ENCODE assay signal across 25 cellular contexts in the genomic region with DNA sequence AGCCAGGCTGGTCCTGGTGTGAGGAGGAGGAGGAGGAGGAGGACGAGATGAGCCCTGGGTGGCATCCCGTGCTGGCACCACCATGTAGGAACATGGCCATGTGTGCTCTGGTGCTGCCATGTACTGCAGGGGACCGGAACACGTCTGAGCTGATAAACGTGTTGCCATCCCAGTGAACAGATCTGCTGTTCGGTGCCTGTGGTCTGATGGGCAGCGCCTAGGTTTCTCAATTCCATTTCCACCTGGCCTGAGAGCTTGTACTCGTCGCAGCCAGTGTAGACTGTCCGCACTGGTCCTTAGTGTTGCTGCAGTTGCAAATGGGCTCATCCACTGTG.
"Had no signal": no experiment of that assay in that cellular context is flagged by ENCODE, and none has a peak within 500 bp of the region (broad histone marks: within the 10 kb centered on the region; RNA-seq: fewer than 3 reads in every experiment).

No MANE protein-coding gene starts in this region.

- H3K9me3 Mint-ChIP-seq: activated CD4-positive, alpha-beta memory T cell treated with anti-CD3 and anti-CD28 coated beads, Interleukin-2, amount 10 ng/mL, durations not matched to agents 7 days and 5 days; activated CD4-positive, alpha-beta T cell treated with anti-CD3 and anti-CD28 coated beads, Interleukin-2, amount 10 ng/mL, durations not matched to agents 7 days and 5 days; activated naive CD4-positive, alpha-beta T cell treated with anti-CD3 and anti-CD28 coated beads, Interleukin-2, amount 50 U/mL, for 24 hours; activated T-cell treated with anti-CD3 and anti-CD28 coated beads, Interleukin-2, amount 50 U/mL, for 4 hours; activated T-helper 17 cell treated with anti-CD3 and anti-CD28 coated beads, Interleukin-2, amount 50 U/mL, for 72 hours; nephron; stimulated activated memory B cell treated with anti-CD40 and anti-IgM and Interleukin-4, amounts not matched to agents 10 μg/mL and 1 μg/mL and 100 μg/mL, for 72 hours had no signal

- DNase-seq: activated CD4-positive, alpha-beta memory T cell treated with anti-CD3 and anti-CD28 coated beads, Interleukin-2, amount 10 ng/mL, durations not matched to agents 7 days and 5 days; activated CD4-positive, alpha-beta T cell treated with anti-CD3 and anti-CD28 coated beads for 1 hour; activated CD4-positive, alpha-beta T cell treated with anti-CD3 and anti-CD28 coated beads, Interleukin-2, amount 10 ng/mL, durations not matched to agents 7 days and 5 days; activated gamma-delta T cell treated with Interleukin-2 at 50 U/mL for 16 hours; activated T-cell treated with anti-CD3 and anti-CD28 coated beads, Interleukin-2, amount 50 U/mL, for 4 hours; cerebellar nuclear complex; effector memory CD4-positive, alpha-beta T cell; left lung; nucleus accumbens; psoas muscle; stimulated activated CD4-positive, alpha-beta T cell treated with anti-CD3 and anti-CD28 coated beads, Interleukin-1b, Interleukin-23, amount 100 ng/mL, for 48 hours; stimulated activated CD4-positive, alpha-beta T cell treated with anti-CD3 and anti-CD28 coated beads, Interleukin-4, amount 100 ng/mL, for 4 hours; stimulated activated CD8-positive, alpha-beta memory T cell treated with anti-CD3 and anti-CD28 coated beads, Interleukin-4, amount 100 ng/mL, for 48 hours; stomach; T-helper 1 cell; thyroid gland; upper lobe of right lung had no signal

- H3K4me2 ChIP-seq: smooth muscle cell had no signal

- H3K27me3 Mint-ChIP-seq: activated CD4-positive, alpha-beta memory T cell treated with anti-CD3 and anti-CD28 coated beads, Interleukin-2, amount 10 ng/mL, durations not matched to agents 7 days and 5 days; activated CD4-positive, alpha-beta T cell treated with anti-CD3 and anti-CD28 coated beads, Interleukin-2, amount 10 ng/mL, durations not matched to agents 7 days and 5 days; activated naive CD4-positive, alpha-beta T cell treated with anti-CD3 and anti-CD28 coated beads, Interleukin-2, amount 50 U/mL, for 24 hours; activated T-helper 17 cell treated with anti-CD3 and anti-CD28 coated beads, Interleukin-2, amount 50 U/mL, for 72 hours; stimulated activated memory B cell treated with anti-CD40 and anti-IgM and Interleukin-4, amounts not matched to agents 10 μg/mL and 1 μg/mL and 100 μg/mL, for 72 hours had no signal

- H3K27ac Mint-ChIP-seq: activated CD4-positive, alpha-beta memory T cell treated with anti-CD3 and anti-CD28 coated beads, Interleukin-2, amount 10 ng/mL, durations not matched to agents 7 days and 5 days; activated CD4-positive, alpha-beta T cell treated with anti-CD3 and anti-CD28 coated beads, Interleukin-2, amount 10 ng/mL, durations not matched to agents 7 days and 5 days; activated naive CD4-positive, alpha-beta T cell treated with anti-CD3 and anti-CD28 coated beads, Interleukin-2, amount 50 U/mL, for 24 hours; nephron had no signal

- H3K27me3 ChIP-seq: dorsolateral prefrontal cortex, left lung, stomach, thyroid gland, upper lobe of right lung had no signal

- H3K4me3 ChIP-seq: coronary artery, dorsolateral prefrontal cortex, left lung, psoas muscle, smooth muscle cell, stomach, thyroid gland, upper lobe of right lung had no signal

- H3K9me3 ChIP-seq: left lung, psoas muscle, stomach, thyroid gland, upper lobe of right lung had no signal

- H3K4me3 Mint-ChIP-seq: activated CD4-positive, alpha-beta memory T cell treated with anti-CD3 and anti-CD28 coated beads, Interleukin-2, amount 10 ng/mL, durations not matched to agents 7 days and 5 days; activated CD4-positive, alpha-beta T cell treated with anti-CD3 and anti-CD28 coated beads, Interleukin-2, amount 10 ng/mL, durations not matched to agents 7 days and 5 days; activated naive CD4-positive, alpha-beta T cell treated with anti-CD3 and anti-CD28 coated beads, Interleukin-2, amount 50 U/mL, for 24 hours; activated T-cell treated with anti-CD3 and anti-CD28 coated beads, Interleukin-2, amount 50 U/mL, for 4 hours; activated T-helper 17 cell treated with anti-CD3 and anti-CD28 coated beads, Interleukin-2, amount 50 U/mL, for 72 hours; nephron; stimulated activated memory B cell treated with anti-CD40 and anti-IgM and Interleukin-4, amounts not matched to agents 10 μg/mL and 1 μg/mL and 100 μg/mL, for 72 hours had no signal

- H3K9ac ChIP-seq: parathyroid adenoma had no signal

- ATAC-seq: activated T-cell treated with anti-CD3 and anti-CD28 coated beads, Interleukin-2, amount 50 U/mL, for 4 hours; activated T-helper 17 cell treated with anti-CD3 and anti-CD28 coated beads, Interleukin-2, amount 50 U/mL, for 72 hours; left lung; psoas muscle; stimulated activated memory B cell treated with anti-CD40 and anti-IgM and Interleukin-4, amounts not matched to agents 10 μg/mL and 1 μg/mL and 100 μg/mL, for 72 hours; upper lobe of right lung had no signal

- H3K27ac ChIP-seq: left lung, parathyroid adenoma, psoas muscle, stomach, thyroid gland, upper lobe of right lung had no signal
